ENCODE assay signal across 15 cellular contexts in the genomic region with DNA sequence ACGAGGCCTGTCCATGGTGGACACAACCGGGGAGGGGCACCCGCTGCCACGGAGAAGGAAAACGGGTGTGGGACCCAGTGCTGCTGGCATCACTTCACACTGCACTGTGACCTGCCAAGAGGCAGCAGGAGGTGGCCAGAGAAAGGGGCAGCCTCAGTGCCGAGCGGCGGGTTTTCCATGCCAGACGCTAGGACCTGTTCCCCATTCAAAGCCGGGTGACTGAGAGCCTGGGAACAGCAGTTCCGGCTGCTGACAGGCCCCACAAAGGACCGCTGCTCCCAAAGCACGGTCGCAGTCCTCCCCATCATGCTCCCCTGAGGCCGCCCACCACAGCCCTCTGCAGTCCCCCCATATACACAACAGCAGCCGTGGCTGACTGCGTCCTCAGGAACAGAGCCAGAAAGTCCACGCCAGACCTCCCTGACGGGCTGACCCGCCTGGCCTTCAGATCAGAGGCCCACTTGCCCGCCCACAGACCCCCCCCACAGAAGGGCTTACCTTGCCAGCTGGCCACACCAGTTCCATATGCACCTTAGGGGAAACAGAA. TPM values are rescaled to one million over a fixed set of nuclear protein-coding genes. Genes with fewer than 3 reads are reported as not detected.
DNase-seq lines count a peak whose midpoint lies in the region; ATAC-seq and TF ChIP-seq lines count a peak whose summit lies in the region.
"Had no signal": no experiment of that assay in that cellular context is flagged by ENCODE, and none has a peak within 500 bp of the region (broad histone marks: within the 10 kb centered on the region; RNA-seq: fewer than 3 reads in every experiment).

No MANE protein-coding gene starts in this region.

- WGBS in esophagus squamous epithelium, 2 donors = 72 to 87% methylated on average over 8 to 17 of the region's 21 CpGs
- WGBS in suprapubic skin = no CpG with 5 or more reads among the region's 21 CpGs

- H3K4me3 ChIP-seq in adipocyte (ENCODE audit: low read length) = no peak overlapping the region
- H3K4me3 ChIP-seq in esophagus squamous epithelium = no peak overlapping the region
- no peak overlapping the region for H3K4me3 ChIP-seq in mucosa of descending colon
- peak overlapping the region; percentile 11 for H3K4me3 ChIP-seq in suprapubic skin

- no peak for ATAC-seq in mucosa of descending colon
- ATAC-seq in activated CD4-positive, CD25-positive, alpha-beta regulatory T cell treated with anti-CD3 and anti-CD28 coated beads, Interleukin-2, amount 50 U/mL, for 24 hours = no peak
- ATAC-seq in HG03378 (IDR thresholded peaks at IDR 0.05; ENCODE audit: unreplicated experiment) = no peak
- ATAC-seq: activated naive CD4-positive, alpha-beta T cell treated with anti-CD3 and anti-CD28 coated beads, Interleukin-2, amount 50 U/mL, for 72 hours; natural killer cell treated with Interleukin-12 subunit alpha and Interleukin-12 subunit beta and Interleukin-15 and Interleukin-18, amount 100 ng/mL, for 72 hours had no signal

- H3K9me3 ChIP-seq in adipocyte (ENCODE audit: control insufficient read depth, low read length) (no peaks in the 10 kb centered on the region), esophagus squamous epithelium (no peaks in the 10 kb centered on the region), mucosa of descending colon (no peaks in the 10 kb centered on the region), suprapubic skin (no peaks in the 10 kb centered on the region)

- H3K36me3 ChIP-seq in adipocyte (ENCODE audit: control insufficient read depth, insufficient read depth, low read length, severe bottlenecking) (peaks cover 44% of the 10 kb centered on the region), esophagus squamous epithelium (peaks cover 28 to 57% (median 42%) of the 10 kb centered on the region in 3 donors), mucosa of descending colon (ENCODE audit: low read depth) (peaks cover 22% of the 10 kb centered on the region), suprapubic skin (peaks cover 55% of the 10 kb centered on the region)

- TF ChIP-seq EP300 in suprapubic skin (IDR thresholded peaks at IDR 0.05) = no peak

- peaks cover 32% of the 10 kb centered on the region for H3K4me1 ChIP-seq in adipocyte (ENCODE audit: control insufficient read depth, insufficient read depth, low read length)
- H3K4me1 ChIP-seq in esophagus squamous epithelium = peaks cover 16 to 56% (median 46%) of the 10 kb centered on the region in 3 donors
- peaks cover 14% of the 10 kb centered on the region for H3K4me1 ChIP-seq in mucosa of descending colon (ENCODE audit: low read depth)
- H3K4me1 ChIP-seq in suprapubic skin = peaks cover 48% of the 10 kb centered on the region

- TF ChIP-seq POLR2A in esophagus squamous epithelium (IDR thresholded peaks at IDR 0.05) = no peak
- TF ChIP-seq POLR2A in suprapubic skin (IDR thresholded peaks at IDR 0.05) = no peak

- DNase-seq in adipocyte (ENCODE audit: low read depth) = no peak
- DNase-seq in esophagus squamous epithelium (lab: John Stamatoyannopoulos, UW) = no peak
- DNase-seq in mucosa of descending colon = peak in 2 of 3 donors; percentile 18 to 41
- DNase-seq in suprapubic skin (ENCODE audit: low spot score in 2 of 2) = no peak
- no peak for DNase-seq in NCI-H774 (lab: John Stamatoyannopoulos, UW)
- no peak for DNase-seq in EL
- DNase-seq: AML-193, H7, NCI-H1417, NCI-H345, SIG-M5 had no signal

- no peaks in the 10 kb centered on the region for H3K27me3 ChIP-seq in adipocyte (replicated peaks; ENCODE audit: control insufficient read depth, insufficient read depth, low read length)
- H3K27me3 ChIP-seq in esophagus squamous epithelium = no peaks in the 10 kb centered on the region
- no peaks in the 10 kb centered on the region for H3K27me3 ChIP-seq in suprapubic skin

- peak overlapping the region; percentile 30 for H3K9ac ChIP-seq in adipocyte (ENCODE audit: low read length)

- intact Hi-C loops in esophagus squamous epithelium (cut with DNase I) (loop anchor here (10.0 kb wide), 1 partner anchor 109 kb away; no protein-coding TSS in a partner anchor), mucosa of descending colon (cut with DNase I, micrococcal nuclease) (no loop called here)

- H3K27ac ChIP-seq in esophagus squamous epithelium (peak overlapping the region; percentile 11 to 53 (median 40)), suprapubic skin (peak overlapping the region; percentile 52)

- TF ChIP-seq CTCF in esophagus squamous epithelium (IDR thresholded peaks at IDR 0.05) = no peak
- no peak for TF ChIP-seq CTCF in mucosa of descending colon (IDR thresholded peaks at IDR 0.05)
- TF ChIP-seq CTCF in suprapubic skin (IDR thresholded peaks at IDR 0.05) = no peak

RNA-seq across cellular contexts. Expression of gene AKAP8, which starts 5.4 kb away (rescaled TPM):
- 10 to 100 TPM; 17.4 to 32.4 (median 21.7) TPM for total RNA-seq in esophagus squamous epithelium
- 10 to 100 TPM; 37.8 to 50.0 (median 41.3) TPM for total RNA-seq in mucosa of descending colon
- total RNA-seq in suprapubic skin = 10 to 100 TPM; 25.3 to 77.9 (median 41.6) TPM

RNA-seq across cellular contexts. Expression of gene BRD4, which starts 41.8 kb away (rescaled TPM):
- 10 to 100 TPM in 3 of 4 donors, 1 to 10 TPM in 1; 7.7 to 38.2 (median 31.3) TPM for total RNA-seq in esophagus squamous epithelium
- 100 to 1,000 TPM in 1 of 3 donors, 10 to 100 TPM in 2; 78.3 to 104 (median 82.6) TPM for total RNA-seq in mucosa of descending colon
- 100 to 1,000 TPM in 1 of 4 donors, 10 to 100 TPM in 3; 54.8 to 111 (median 68.3) TPM for total RNA-seq in suprapubic skin

RNA-seq across cellular contexts. Expression of gene AKAP8L, which starts 44.6 kb away (rescaled TPM):
- total RNA-seq in esophagus squamous epithelium (10 to 100 TPM; 33.9 to 90.2 (median 63.4) TPM), mucosa of descending colon (100 to 1,000 TPM in 1 of 3 donors, 10 to 100 TPM in 2; 74.4 to 111 (median 96.0) TPM), suprapubic skin (100 to 1,000 TPM in 2 of 4 donors, 10 to 100 TPM in 2; 97.5 to 259 (median 118) TPM)

Comparison
In these comparisons a context has a peak if more than half of its experiments do, and no peak if none do; other contexts are left out.
1. DNase-seq: peak in mucosa of descending colon (2 of 3); none in adipocyte (single experiment), esophagus squamous epithelium (single experiment), suprapubic skin (0 of 2), NCI-H774 (single experiment) and EL (single experiment).